Comparison of ENCODE assay signal across 9 cellular contexts in the genomic region with DNA sequence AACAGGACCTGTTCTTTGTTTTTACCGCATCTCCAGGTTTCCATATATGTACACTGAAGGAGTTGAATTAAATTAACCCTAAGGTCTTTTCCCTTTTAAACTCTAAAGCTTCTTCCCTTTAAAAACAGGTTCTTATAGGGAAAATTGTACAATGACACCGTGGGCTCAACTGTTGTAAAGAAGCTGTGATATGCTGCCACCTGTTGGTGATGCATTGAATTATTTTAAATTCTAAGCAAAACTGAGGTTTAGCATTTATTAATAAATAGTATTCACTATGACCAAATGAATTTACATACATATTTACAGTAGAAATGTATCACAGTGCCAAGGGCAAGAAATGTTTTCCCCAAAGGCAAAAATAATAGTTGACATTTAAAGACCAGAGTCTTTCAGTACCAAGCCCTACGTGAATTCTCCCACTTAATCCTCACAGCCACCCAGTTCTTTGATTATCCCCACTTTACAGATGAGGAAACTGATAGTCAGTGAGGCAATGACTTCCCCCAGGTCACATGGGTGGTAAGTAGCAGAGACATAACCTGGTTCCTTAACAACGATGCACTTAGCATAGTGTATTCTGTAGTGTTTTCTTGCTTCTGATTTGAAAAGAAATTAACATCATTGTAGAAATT. TPM values are rescaled to one million over a fixed set of nuclear protein-coding genes. Genes with fewer than 3 reads are reported as not detected.
A peak's percentile ranks its signal among the peaks of the same experiment; 100 is the strongest.
DNase-seq lines count a peak whose midpoint lies in the region; ATAC-seq, FAIRE-seq and TF ChIP-seq lines count a peak whose summit lies in the region.
"Had no signal": no experiment of that assay in that cellular context is flagged by ENCODE, and none has a peak within 500 bp of the region (broad histone marks: within the 10 kb centered on the region; RNA-seq: fewer than 3 reads in every experiment).

No MANE protein-coding gene starts in this region.

- peaks cover 9% of the 10 kb centered on the region for H3K4me1 Mint-ChIP-seq in activated naive CD8-positive, alpha-beta T cell treated with anti-CD3 and anti-CD28 coated beads, Interleukin-2, amount 50 U/mL, for 24 hours

- H3K4me1 ChIP-seq in thoracic aorta (ENCODE audit: control insufficient read depth in 1 of 2, low read depth in 2 of 2), result no peaks in the 10 kb centered on the region

- H3K27me3 Mint-ChIP-seq in activated naive CD8-positive, alpha-beta T cell treated with anti-CD3 and anti-CD28 coated beads, Interleukin-2, amount 50 U/mL, for 24 hours, result peaks cover 21% of the 10 kb centered on the region

- H3K36me3 Mint-ChIP-seq in activated naive CD8-positive, alpha-beta T cell treated with anti-CD3 and anti-CD28 coated beads, Interleukin-2, amount 50 U/mL, for 24 hours (ENCODE audit: low read depth), result no peaks in the 10 kb centered on the region

- no peaks in the 10 kb centered on the region for H3K36me3 ChIP-seq in thoracic aorta

- DNase-seq in ELR (ENCODE audit: low read depth) (peak; percentile 69), NCI-H2196 (lab: John Stamatoyannopoulos, UW; ENCODE audit: unreplicated experiment) (peak; percentile 64), astrocyte of the cerebellum (ENCODE audit: low read depth) (peak; percentile 49), iPS-NIHi7 (ENCODE audit: extremely low spot score) (peak; percentile 50), thoracic aorta (ENCODE audit: low spot score) (no peak), GM12891 (ENCODE audit: insufficient read length, low spot score) (no peak)
- DNase-seq in activated naive CD8-positive, alpha-beta T cell treated with anti-CD3 and anti-CD28 coated beads, Interleukin-2, amount 50 U/mL, for 24 hours, result no peak

- no peak overlapping the region for H3K27ac ChIP-seq in thoracic aorta
- H3K27ac ChIP-seq: epithelial cell of prostate had no signal

- H3K9me3 Mint-ChIP-seq in activated naive CD8-positive, alpha-beta T cell treated with anti-CD3 and anti-CD28 coated beads, Interleukin-2, amount 50 U/mL, for 24 hours, result peaks cover 5% of the 10 kb centered on the region

- H3K4me3 ChIP-seq in astrocyte of the cerebellum (ENCODE audit: low read depth, low read length) (no peak overlapping the region), thoracic aorta (no peak overlapping the region)

- H3K27me3 ChIP-seq in thoracic aorta (replicated peaks; ENCODE audit: insufficient read depth), result no peaks in the 10 kb centered on the region

- in situ Hi-C loops in astrocyte of the cerebellum (cut with HindIII; ENCODE audit: low sequenced_read_pairs), result loop anchor here (5.0 kb wide), 1 partner anchor 538 kb away; no protein-coding TSS in a partner anchor

- no peak for ATAC-seq in thoracic aorta (ENCODE audit: insufficient number of reproducible peaks, low FRiP score, low read depth)
- no peak for ATAC-seq in activated naive CD8-positive, alpha-beta T cell treated with anti-CD3 and anti-CD28 coated beads, Interleukin-2, amount 50 U/mL, for 24 hours

- FAIRE-seq in A204.1 (lab: Jason Lieb, UNC), result peak; percentile 96
- no peak for FAIRE-seq in GM12891 (lab: Jason Lieb, UNC)

- TF ChIP-seq CTCF in astrocyte of the cerebellum (IDR thresholded peaks at IDR 0.05; ENCODE audit: low read depth, low read length, missing control alignments) (peak; percentile 62), thoracic aorta (IDR thresholded peaks at IDR 0.05) (peak; percentile 84)

- no peak overlapping the region for H3K27ac Mint-ChIP-seq in activated naive CD8-positive, alpha-beta T cell treated with anti-CD3 and anti-CD28 coated beads, Interleukin-2, amount 50 U/mL, for 24 hours

- H3K9me3 ChIP-seq in thoracic aorta, result no peaks in the 10 kb centered on the region

- H3K4me3 Mint-ChIP-seq in activated naive CD8-positive, alpha-beta T cell treated with anti-CD3 and anti-CD28 coated beads, Interleukin-2, amount 50 U/mL, for 24 hours, result no peak overlapping the region

- TF ChIP-seq POLR2A in GM12891 (IDR thresholded peaks at IDR 0.05; ENCODE audit: low read depth, low read length), result no peak

TF ChIP-seq in GM12891, 5 proteins besides CTCF, POLR2A, EP300 and RAD21:
- TF ChIP-seq SPI1 (IDR thresholded peaks at IDR 0.05; ENCODE audit: low read depth, low read length) (no peak), TAF1 (IDR thresholded peaks at IDR 0.05; ENCODE audit: low read depth, low read length) (no peak), POU2F2 (IDR thresholded peaks at IDR 0.05; ENCODE audit: low read depth, low read length) (no peak), POLR2AphosphoS5 (IDR thresholded peaks at IDR 0.05; ENCODE audit: low read depth, low read length) (no peak), PAX5 (IDR thresholded peaks at IDR 0.05; ENCODE audit: insufficient read depth, low read length, severe bottlenecking) (no peak)

RNA-seq across cellular contexts. Expression of a gene that starts 35.7 kb away (rescaled TPM):
- total RNA-seq in thoracic aorta, result 10 to 100 TPM; 32.2 to 57.8 TPM
- polyA plus RNA-seq in GM12891 (2012; ENCODE audit: low read depth, missing spikeins), result 18.4 TPM

Comparison
In these comparisons a context has a peak if more than half of its experiments do, and no peak if none do; other contexts are left out.
1. DNase-seq: peak in ELR (single experiment), NCI-H2196 (single experiment), astrocyte of the cerebellum (single experiment) and iPS-NIHi7 (single experiment); none in thoracic aorta (single experiment), GM12891 (single experiment) and activated naive CD8-positive, alpha-beta T cell treated with anti-CD3 and anti-CD28 coated beads, Interleukin-2, amount 50 U/mL, for 24 hours (single experiment).